In genomic region chr3:13425692-13426091, GRCh38 we compare ENCODE assay signal across 19 cellular contexts. TPM values are rescaled to one million over a fixed set of nuclear protein-coding genes. Genes with fewer than 3 reads are reported as not detected.
A peak's percentile ranks its signal among the peaks of the same experiment; 100 is the strongest.
DNase-seq lines count a peak whose midpoint lies in the region; ATAC-seq and TF ChIP-seq lines count a peak whose summit lies in the region.
"Had no signal": no experiment of that assay in that cellular context is flagged by ENCODE, and none has a peak within 500 bp of the region (broad histone marks: within the 10 kb centered on the region; RNA-seq: fewer than 3 reads in every experiment).

No MANE protein-coding gene starts in this region.

- POLR2A ChIA-PET in activated CD4-positive, alpha-beta memory T cell treated with anti-CD3 and anti-CD28 coated beads for 36 hours (lab: Charles Lee): no interaction called here
- POLR2A ChIA-PET in activated CD4-positive, alpha-beta memory T cell treated with anti-CD3 and anti-CD28 coated beads, Interleukin-2, amount 10 ng/mL, durations not matched to agents 7 days and 5 days (lab: Charles Lee): interaction anchor here (0.7 to 2.7 kb wide), 3 partner anchors 9 to 54 kb away, joined by 3 to 10 read pairs (median 5); partner anchors contain the start of gene HDAC11

- no peak for DNase-seq in activated CD4-positive, alpha-beta memory T cell treated with anti-CD3 and anti-CD28 coated beads for 36 hours
- no peak for DNase-seq in activated CD4-positive, alpha-beta memory T cell treated with anti-CD3 and anti-CD28 coated beads, Interleukin-2, amount 10 ng/mL, durations not matched to agents 7 days and 5 days
- no peak for DNase-seq in CD4-positive, CD25-positive, alpha-beta regulatory T cell
- no peak for DNase-seq in neuronal stem cell (ENCODE audit: low spot score)
- no peak for DNase-seq in GM20000 (ENCODE audit: low spot score)
- no peak for DNase-seq in NCI-H82 (lab: John Stamatoyannopoulos, UW)
- DNase-seq: 8988T, C1 segment of cervical spinal cord, EL, GF-D8, Kasumi-1, NCI-H1417, NCI-H1694 treated with DMSO at 0.1 percent for 48 hours, NCI-H2081 treated with DMSO at 0.1 percent for 48 hours, NCI-H2171 treated with DMSO at 0.1 percent for 48 hours, NCI-H524 treated with DMSO at 0.1 percent for 48 hours, OCI-M1, SJCRH30 had no signal

- no peak overlapping the region for H2BK5ac ChIP-seq in neuronal stem cell (ENCODE audit: low read length)

- no peak overlapping the region for H2BK120ac ChIP-seq in neuronal stem cell (ENCODE audit: low read depth, low read length)

- no peak overlapping the region for H2AFZ ChIP-seq in neuronal stem cell (ENCODE audit: low read length)

- H3K23ac ChIP-seq in neuronal stem cell (ENCODE audit: low read depth, low read length, poor library complexity): no peak overlapping the region

- peak overlapping the region; percentile 15 for H2BK15ac ChIP-seq in neuronal stem cell (ENCODE audit: low read length)

- H3K4me1 Mint-ChIP-seq in activated CD4-positive, alpha-beta memory T cell treated with anti-CD3 and anti-CD28 coated beads for 36 hours (ENCODE audit: low read depth): peaks cover 55% of the 10 kb centered on the region
- H3K4me1 Mint-ChIP-seq in activated CD4-positive, alpha-beta memory T cell treated with anti-CD3 and anti-CD28 coated beads, Interleukin-2, amount 10 ng/mL, durations not matched to agents 7 days and 5 days: peaks cover 53% of the 10 kb centered on the region
- peaks cover 18 to 79% (median 45%) of the 10 kb centered on the region in 4 donors for H3K4me1 Mint-ChIP-seq in CD4-positive, CD25-positive, alpha-beta regulatory T cell
- peaks cover 19% of the 10 kb centered on the region for H3K4me1 Mint-ChIP-seq in activated T-helper 17 cell treated with anti-CD3 and anti-CD28 coated beads, Interleukin-2, amount 50 U/mL, for 72 hours

- peaks cover 49% of the 10 kb centered on the region for H3K4me1 ChIP-seq in CD4-positive, CD25-positive, alpha-beta regulatory T cell (ENCODE audit: control insufficient read depth, insufficient read depth, low read length, poor library complexity, severe bottlenecking)
- peaks cover 2 to 5% of the 10 kb centered on the region in 2 donors for H3K4me1 ChIP-seq in neuronal stem cell (ENCODE audit: control insufficient read depth in 2 of 2, insufficient read depth in 1 of 2, low read depth in 1 of 2, low read length in 2 of 2)
- H3K4me1 ChIP-seq: SJCRH30 had no signal

- ATAC-seq in CD4-positive, CD25-positive, alpha-beta regulatory T cell (ENCODE audit: low read depth in 2 of 2): no peak
- ATAC-seq in activated T-helper 17 cell treated with anti-CD3 and anti-CD28 coated beads, Interleukin-2, amount 50 U/mL, for 72 hours (replicated peaks): no peak

- H3K79me1 ChIP-seq in neuronal stem cell (ENCODE audit: low read depth, low read length): no peaks in the 10 kb centered on the region

- H3K4me3 Mint-ChIP-seq in activated CD4-positive, alpha-beta memory T cell treated with anti-CD3 and anti-CD28 coated beads for 36 hours: no peak overlapping the region
- H3K4me3 Mint-ChIP-seq in activated CD4-positive, alpha-beta memory T cell treated with anti-CD3 and anti-CD28 coated beads, Interleukin-2, amount 10 ng/mL, durations not matched to agents 7 days and 5 days: no peak overlapping the region
- H3K4me3 Mint-ChIP-seq in CD4-positive, CD25-positive, alpha-beta regulatory T cell: peak overlapping the region in 3 of 4 donors; percentile 46 to 58 (median 48)
- peak overlapping the region; percentile 4 for H3K4me3 Mint-ChIP-seq in activated T-helper 17 cell treated with anti-CD3 and anti-CD28 coated beads, Interleukin-2, amount 50 U/mL, for 72 hours

- no peak overlapping the region for H3K18ac ChIP-seq in neuronal stem cell (ENCODE audit: low read length)

- H3K36me3 Mint-ChIP-seq in activated CD4-positive, alpha-beta memory T cell treated with anti-CD3 and anti-CD28 coated beads for 36 hours: no peaks in the 10 kb centered on the region
- peaks cover 8% of the 10 kb centered on the region for H3K36me3 Mint-ChIP-seq in activated CD4-positive, alpha-beta memory T cell treated with anti-CD3 and anti-CD28 coated beads, Interleukin-2, amount 10 ng/mL, durations not matched to agents 7 days and 5 days (ENCODE audit: low read depth)
- H3K36me3 Mint-ChIP-seq in CD4-positive, CD25-positive, alpha-beta regulatory T cell: no peaks in the 10 kb centered on the region
- peaks cover 3% of the 10 kb centered on the region for H3K36me3 Mint-ChIP-seq in activated T-helper 17 cell treated with anti-CD3 and anti-CD28 coated beads, Interleukin-2, amount 50 U/mL, for 72 hours (ENCODE audit: low read depth)

- H3K4me2 ChIP-seq in neuronal stem cell (ENCODE audit: insufficient read depth, low read length, poor library complexity, severe bottlenecking): no peak overlapping the region

- intact Hi-C loops in activated CD4-positive, alpha-beta memory T cell treated with anti-CD3 and anti-CD28 coated beads for 36 hours (cut with micrococcal nuclease): no loop called here

- H3K27ac Mint-ChIP-seq in activated CD4-positive, alpha-beta memory T cell treated with anti-CD3 and anti-CD28 coated beads for 36 hours: peak overlapping the region; percentile 42
- no peak overlapping the region for H3K27ac Mint-ChIP-seq in activated CD4-positive, alpha-beta memory T cell treated with anti-CD3 and anti-CD28 coated beads, Interleukin-2, amount 10 ng/mL, durations not matched to agents 7 days and 5 days
- peak overlapping the region in 2 of 3 donors; percentile 36 to 73 for H3K27ac Mint-ChIP-seq in CD4-positive, CD25-positive, alpha-beta regulatory T cell
- peak overlapping the region; percentile 21 for H3K27ac Mint-ChIP-seq in activated T-helper 17 cell treated with anti-CD3 and anti-CD28 coated beads, Interleukin-2, amount 50 U/mL, for 72 hours

- no CpG with 5 or more reads among the region's 2 CpGs for WGBS in neuronal stem cell (ENCODE audit: extremely low coverage in 2 of 2, insufficient read length in 2 of 2, insufficient replicate concordance in 1 of 2), 2 donors

- H3K9ac ChIP-seq in neuronal stem cell (ENCODE audit: low read depth, low read length, poor library complexity): no peak overlapping the region

- H3K27ac ChIP-seq in CD4-positive, CD25-positive, alpha-beta regulatory T cell (ENCODE audit: insufficient read depth, low read length, poor library complexity, severe bottlenecking): no peak overlapping the region
- H3K27ac ChIP-seq in neuronal stem cell (replicated peaks; ENCODE audit: low read length): no peak overlapping the region
- H3K27ac ChIP-seq: SJCRH30 had no signal

- H3K27me3 Mint-ChIP-seq in activated CD4-positive, alpha-beta memory T cell treated with anti-CD3 and anti-CD28 coated beads for 36 hours: no peaks in the 10 kb centered on the region
- no peaks in the 10 kb centered on the region for H3K27me3 Mint-ChIP-seq in activated CD4-positive, alpha-beta memory T cell treated with anti-CD3 and anti-CD28 coated beads, Interleukin-2, amount 10 ng/mL, durations not matched to agents 7 days and 5 days
- H3K27me3 Mint-ChIP-seq in CD4-positive, CD25-positive, alpha-beta regulatory T cell: peaks cover 3% of the 10 kb centered on the region
- H3K27me3 Mint-ChIP-seq in activated T-helper 17 cell treated with anti-CD3 and anti-CD28 coated beads, Interleukin-2, amount 50 U/mL, for 72 hours: no peaks in the 10 kb centered on the region

- H2AK5ac ChIP-seq in neuronal stem cell (ENCODE audit: low read depth, low read length): no peak overlapping the region

- H3K9me3 ChIP-seq in CD4-positive, CD25-positive, alpha-beta regulatory T cell (ENCODE audit: control insufficient read depth in 2 of 2, low read length in 2 of 2): no peaks in the 10 kb centered on the region
- no peaks in the 10 kb centered on the region for H3K9me3 ChIP-seq in neuronal stem cell (replicated peaks in 1 of 2; ENCODE audit: control insufficient read depth in 2 of 2, insufficient read depth in 1 of 2, low read depth in 1 of 2, low read length in 2 of 2)
- H3K9me3 ChIP-seq: SJCRH30 had no signal

- H3K14ac ChIP-seq in neuronal stem cell (ENCODE audit: low read length): no peak overlapping the region

- no peaks in the 10 kb centered on the region for H3K36me3 ChIP-seq in CD4-positive, CD25-positive, alpha-beta regulatory T cell (ENCODE audit: control insufficient read depth, insufficient read depth, low read length)
- H3K36me3 ChIP-seq in neuronal stem cell (replicated peaks in 1 of 2; ENCODE audit: control insufficient read depth in 2 of 2, insufficient read depth in 2 of 2, low read length in 2 of 2): no peaks in the 10 kb centered on the region
- H3K36me3 ChIP-seq: SJCRH30 had no signal

- H4K91ac ChIP-seq in neuronal stem cell (ENCODE audit: low read depth, low read length, poor library complexity): no peak overlapping the region

- H3K9me3 Mint-ChIP-seq in activated CD4-positive, alpha-beta memory T cell treated with anti-CD3 and anti-CD28 coated beads for 36 hours: no peaks in the 10 kb centered on the region
- peaks cover 3% of the 10 kb centered on the region for H3K9me3 Mint-ChIP-seq in activated CD4-positive, alpha-beta memory T cell treated with anti-CD3 and anti-CD28 coated beads, Interleukin-2, amount 10 ng/mL, durations not matched to agents 7 days and 5 days
- H3K9me3 Mint-ChIP-seq in CD4-positive, CD25-positive, alpha-beta regulatory T cell: no peaks in the 10 kb centered on the region
- no peaks in the 10 kb centered on the region for H3K9me3 Mint-ChIP-seq in activated T-helper 17 cell treated with anti-CD3 and anti-CD28 coated beads, Interleukin-2, amount 50 U/mL, for 72 hours

- H3K4ac ChIP-seq in neuronal stem cell (ENCODE audit: low read length): no peak overlapping the region

- H3K27me3 ChIP-seq in CD4-positive, CD25-positive, alpha-beta regulatory T cell (ENCODE audit: control insufficient read depth, insufficient read depth, low read length): no peaks in the 10 kb centered on the region
- H3K27me3 ChIP-seq in neuronal stem cell (ENCODE audit: control insufficient read depth in 3 of 3, insufficient read depth in 3 of 3, low read depth in 1 of 3, low read length in 3 of 3): peaks cover 0 to 13% (median 0%) of the 10 kb centered on the region in 3 experiments
- H3K27me3 ChIP-seq: SJCRH30 had no signal

- no peak for TF ChIP-seq CTCF in GM20000 (IDR thresholded peaks at IDR 0.05; ENCODE audit: extremely low read depth, missing control alignments)

- no peak overlapping the region for H3K4me3 ChIP-seq in CD4-positive, CD25-positive, alpha-beta regulatory T cell (ENCODE audit: low read depth, low read length)
- H3K4me3 ChIP-seq in neuronal stem cell (ENCODE audit: low read length in 2 of 2): no peak overlapping the region
- H3K4me3 ChIP-seq: SJCRH30 had no signal

- no peak overlapping the region for H2BK12ac ChIP-seq in neuronal stem cell (ENCODE audit: low read length)

- H4K8ac ChIP-seq in neuronal stem cell (ENCODE audit: low read depth, low read length): no peak overlapping the region

- CTCF ChIA-PET in activated CD4-positive, alpha-beta memory T cell treated with anti-CD3 and anti-CD28 coated beads for 36 hours (lab: Charles Lee): interaction anchor here (1.6 to 2.2 kb wide), 2 partner anchors 9 to 27 kb away, joined by 11 to 15 read pairs; no protein-coding TSS in a partner anchor
- CTCF ChIA-PET in activated CD4-positive, alpha-beta memory T cell treated with anti-CD3 and anti-CD28 coated beads, Interleukin-2, amount 10 ng/mL, durations not matched to agents 7 days and 5 days (lab: Charles Lee): interaction anchor here (5.6 to 6.0 kb wide), 2 partner anchors 10 to 27 kb away, joined by 33 to 35 read pairs; no protein-coding TSS in a partner anchor

RNA-seq across cellular contexts. Expression of gene NUP210, which starts 5.6 kb away (rescaled TPM):
- total RNA-seq in activated CD4-positive, alpha-beta memory T cell treated with anti-CD3 and anti-CD28 coated beads for 36 hours: 100 to 1,000 TPM; 140 to 144 TPM
- total RNA-seq in activated CD4-positive, alpha-beta memory T cell treated with anti-CD3 and anti-CD28 coated beads, Interleukin-2, amount 10 ng/mL, durations not matched to agents 7 days and 5 days: 100 to 1,000 TPM; 153 to 161 TPM
- total RNA-seq in CD4-positive, CD25-positive, alpha-beta regulatory T cell: 125 TPM
- polyA plus RNA-seq in CD4-positive, CD25-positive, alpha-beta regulatory T cell: 10 to 100 TPM; 42.4 to 46.9 (median 45.3) TPM
- total RNA-seq in activated T-helper 17 cell treated with anti-CD3 and anti-CD28 coated beads, Interleukin-2, amount 50 U/mL, for 72 hours: 100 to 1,000 TPM in 1 of 2 donors, 10 to 100 TPM in 1; 86.9 to 146 TPM
- polyA plus RNA-seq in neuronal stem cell (2013, experiment 1 of 2): 35.4 TPM
- polyA plus RNA-seq in neuronal stem cell (2013, experiment 2 of 2): 35.8 TPM

RNA-seq across cellular contexts. Expression of gene HDAC11, which starts 54.4 kb away (rescaled TPM):
- total RNA-seq in activated CD4-positive, alpha-beta memory T cell treated with anti-CD3 and anti-CD28 coated beads for 36 hours: 1 to 10 TPM; 3.3 to 4.3 TPM
- 1 to 10 TPM; 2.0 to 3.6 TPM for total RNA-seq in activated CD4-positive, alpha-beta memory T cell treated with anti-CD3 and anti-CD28 coated beads, Interleukin-2, amount 10 ng/mL, durations not matched to agents 7 days and 5 days
- 3.8 TPM for total RNA-seq in CD4-positive, CD25-positive, alpha-beta regulatory T cell
- polyA plus RNA-seq in CD4-positive, CD25-positive, alpha-beta regulatory T cell: 1 to 10 TPM; 2.1 to 8.8 (median 3.0) TPM
- 1 to 10 TPM; 3.6 to 5.4 TPM for total RNA-seq in activated T-helper 17 cell treated with anti-CD3 and anti-CD28 coated beads, Interleukin-2, amount 50 U/mL, for 72 hours
- polyA plus RNA-seq in neuronal stem cell (2013, experiment 1 of 2): 7.3 TPM
- polyA plus RNA-seq in neuronal stem cell (2013, experiment 2 of 2): 7.6 TPM

Comparison
In these comparisons a context has a peak if more than half of its experiments do, and no peak if none do; other contexts are left out.
1. H3K4me3 Mint-ChIP-seq: peak in CD4-positive, CD25-positive, alpha-beta regulatory T cell (3 of 4) and activated T-helper 17 cell treated with anti-CD3 and anti-CD28 coated beads, Interleukin-2, amount 50 U/mL, for 72 hours (single experiment); none in activated CD4-positive, alpha-beta memory T cell treated with anti-CD3 and anti-CD28 coated beads for 36 hours (single experiment) and activated CD4-positive, alpha-beta memory T cell treated with anti-CD3 and anti-CD28 coated beads, Interleukin-2, amount 10 ng/mL, durations not matched to agents 7 days and 5 days (single experiment).